2 cellular contexts compared by ENCODE assay signal in genomic region chr16:67862623-67863583, GRCh38.
TF ChIP-seq lines count a peak whose summit lies in the region.

No MANE protein-coding gene starts in this region.

TF ChIP-seq in SK-N-SH, 30 proteins besides CTCF, POLR2A, EP300 and RAD21 (continued from another document):
- no peak for TF ChIP-seq PBX3 (IDR thresholded peaks at IDR 0.05)
- TF ChIP-seq RCOR1 (IDR thresholded peaks at IDR 0.05; ENCODE audit: low read length): no peak
- no peak for TF ChIP-seq MEF2A (IDR thresholded peaks at IDR 0.05; ENCODE audit: borderline replicate concordance, low read depth)
- TF ChIP-seq YY1 (IDR thresholded peaks at IDR 0.05; ENCODE audit: low read depth): no peak

TF ChIP-seq in SK-N-SH treated with all-trans-retinoic acid at 6 μM for 48 hours, 23 proteins besides CTCF, POLR2A, EP300 and RAD21 (continued from another document):
- TF ChIP-seq POU6F1 (CRISPR knock-in tag; IDR thresholded peaks at IDR 0.05; ENCODE audit: borderline replicate concordance, low read depth): no peak
- TF ChIP-seq ZC3H10 (CRISPR knock-in tag; IDR thresholded peaks at IDR 0.05): no peak
- no peak for TF ChIP-seq TCF4 (CRISPR knock-in tag; IDR thresholded peaks at IDR 0.05; ENCODE audit: borderline replicate concordance)
- TF ChIP-seq ZFP30 (CRISPR knock-in tag; IDR thresholded peaks at IDR 0.05): no peak
- TF ChIP-seq PPARA (CRISPR knock-in tag; IDR thresholded peaks at IDR 0.05; ENCODE audit: borderline replicate concordance): no peak
- no peak for TF ChIP-seq OSR1 (CRISPR knock-in tag; IDR thresholded peaks at IDR 0.05)
- TF ChIP-seq GLIS3 (CRISPR knock-in tag; IDR thresholded peaks at IDR 0.05): no peak
- TF ChIP-seq TOX (CRISPR knock-in tag; IDR thresholded peaks at IDR 0.05; ENCODE audit: borderline replicate concordance): no peak
- no peak for TF ChIP-seq SNAI2 (CRISPR knock-in tag; IDR thresholded peaks at IDR 0.05)
- no peak for TF ChIP-seq ISL1 (CRISPR knock-in tag; IDR thresholded peaks at IDR 0.05)
TF ChIP-seq in SK-N-SH treated with all-trans-retinoic acid at 6 μM for 48 hours: peak in this region for 0.
